23 cellular contexts compared by ENCODE assay signal in the genomic region with DNA sequence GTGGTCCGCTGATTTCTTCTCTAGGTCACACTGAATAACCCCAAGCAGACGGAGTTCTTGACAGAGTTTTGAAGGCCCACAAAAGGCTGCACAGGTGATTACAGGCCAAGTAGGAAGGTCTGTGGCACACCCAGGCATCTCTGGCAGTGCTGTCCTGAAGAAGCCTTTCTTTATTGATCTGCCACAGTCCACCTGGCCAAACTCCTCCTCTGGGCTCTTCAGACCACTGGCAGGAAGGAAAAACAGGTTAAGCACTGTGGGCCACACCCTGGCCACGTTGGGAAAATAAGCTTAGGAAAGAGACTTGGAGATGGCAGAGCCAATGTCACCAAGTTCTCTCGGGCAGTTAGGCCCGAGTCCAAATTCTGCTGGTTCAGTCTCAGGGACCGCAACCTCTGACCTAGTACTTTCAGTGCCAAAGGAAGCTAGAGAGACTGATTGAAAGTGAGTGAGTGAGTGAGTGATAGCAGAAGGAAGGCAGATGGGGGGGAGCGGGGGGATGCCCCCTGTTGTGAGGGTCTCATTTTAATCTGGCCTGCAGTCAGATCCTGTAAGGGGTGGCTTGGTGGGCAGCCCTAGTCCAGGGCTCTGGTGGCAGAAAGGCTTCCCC.
"Had no signal": no experiment of that assay in that cellular context is flagged by ENCODE, and none has a peak within 500 bp of the region (broad histone marks: within the 10 kb centered on the region; RNA-seq: fewer than 3 reads in every experiment).

No MANE protein-coding gene starts in this region.

- H3K27me3 Mint-ChIP-seq: activated CD4-positive, alpha-beta T cell treated with anti-CD3 and anti-CD28 coated beads for 36 hours; activated naive CD8-positive, alpha-beta T cell; central memory CD8-positive, alpha-beta T cell; dendritic cell treated with granulocyte-macrophage colony-stimulating factor and Interleukin-4, amounts not matched to agents 40 ng/mL and 50 ng/mL, for 4 days; memory B cell had no signal

- H3K4me1 Mint-ChIP-seq: central memory CD8-positive, alpha-beta T cell; memory B cell had no signal

- H3K9me3 Mint-ChIP-seq: activated T-helper 2 cell treated with anti-CD3 and anti-CD28 coated beads, Interferon-gamma antibody, Interleukin-2, Interleukin-4, amounts not matched to agents 10 μg/mL and 5 μg/mL and 100 μg/mL, durations not matched to agents 14 hours and 24 hours and 36 hours; central memory CD8-positive, alpha-beta T cell; dendritic cell treated with granulocyte-macrophage colony-stimulating factor and Interleukin-4, amounts not matched to agents 40 ng/mL and 50 ng/mL, for 4 days; memory B cell; natural killer cell; neural progenitor cell had no signal

- H3K36me3 Mint-ChIP-seq: memory B cell, natural killer cell, neural progenitor cell had no signal

- H3K4me3 Mint-ChIP-seq: activated CD4-positive, alpha-beta T cell treated with anti-CD3 and anti-CD28 coated beads for 36 hours; activated naive CD8-positive, alpha-beta T cell; central memory CD8-positive, alpha-beta T cell; dendritic cell treated with granulocyte-macrophage colony-stimulating factor and Interleukin-4, amounts not matched to agents 40 ng/mL and 50 ng/mL, for 4 days; memory B cell; natural killer cell; neural progenitor cell had no signal

- DNase-seq: activated CD4-positive, alpha-beta T cell treated with anti-CD3 and anti-CD28 coated beads for 36 hours; activated CD4-positive, CD25-positive, alpha-beta regulatory T cell; anterior cingulate cortex; effector CD4-positive, alpha-beta T cell; gastrocnemius medialis; left cardiac atrium; midbrain; natural killer cell; occipital lobe; stimulated activated CD4-positive, alpha-beta T cell treated with anti-CD3 and anti-CD28 coated beads, Interleukin-4, amount 100 ng/mL, for 24 hours; stimulated activated naive CD4-positive, alpha-beta T cell; T-helper 1 cell; tibial artery had no signal

- H3K27ac Mint-ChIP-seq: activated CD4-positive, alpha-beta T cell treated with anti-CD3 and anti-CD28 coated beads for 36 hours; activated naive CD8-positive, alpha-beta T cell; activated T-helper 2 cell treated with anti-CD3 and anti-CD28 coated beads, Interferon-gamma antibody, Interleukin-2, Interleukin-4, amounts not matched to agents 10 μg/mL and 5 μg/mL and 100 μg/mL, durations not matched to agents 14 hours and 24 hours and 36 hours; dendritic cell treated with granulocyte-macrophage colony-stimulating factor and Interleukin-4, amounts not matched to agents 40 ng/mL and 50 ng/mL, for 4 days; memory B cell; natural killer cell; neural progenitor cell had no signal

- ATAC-seq: activated CD4-positive, alpha-beta T cell treated with anti-CD3 and anti-CD28 coated beads for 36 hours; gastrocnemius medialis; left cardiac atrium; natural killer cell had no signal

- H3K27ac ChIP-seq: gastrocnemius medialis, hepatocyte, neural progenitor cell, right lobe of liver, skin epidermis, suprapubic skin, tibial artery had no signal
